8 cellular contexts compared by ENCODE assay signal in the genomic region with DNA sequence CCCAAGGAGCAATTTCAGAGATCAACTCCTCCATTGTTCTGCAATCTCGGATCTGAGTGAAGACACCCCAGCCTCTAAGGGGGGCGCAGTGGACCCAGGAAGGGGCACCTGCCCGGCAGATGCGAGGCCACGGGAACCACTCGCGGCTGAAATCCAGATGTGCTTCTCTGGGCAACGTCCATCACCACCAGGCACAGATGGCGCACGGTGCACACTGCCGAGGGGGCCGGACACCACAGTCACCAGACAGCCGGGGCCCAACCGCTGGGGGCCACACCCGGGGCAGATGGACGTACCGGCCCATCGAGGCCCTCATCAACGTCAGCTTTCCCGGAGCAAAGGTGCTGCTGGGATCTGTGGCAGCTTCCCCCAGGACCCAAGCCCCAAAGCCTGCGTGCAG. TPM values are rescaled to one million over a fixed set of nuclear protein-coding genes. Genes with fewer than 3 reads are reported as not detected.
"Had no signal": no experiment of that assay in that cellular context is flagged by ENCODE, and none has a peak within 500 bp of the region (broad histone marks: within the 10 kb centered on the region; RNA-seq: fewer than 3 reads in every experiment).

No MANE protein-coding gene starts in this region.

- H2AFZ ChIP-seq: GM23248 had no signal

- DNase-seq: GM23248, GOT3, H9, HCEC 1CT, IMR-90, KG1 had no signal

- H3K4me3 ChIP-seq: GM23248, K562 had no signal

- H3K27ac ChIP-seq: GM23248 had no signal

- H3K9ac ChIP-seq: GM23248 had no signal

RNA-seq across cellular contexts. Expression of gene ADGRA1, which starts 16.9 kb away (rescaled TPM):
- total RNA-seq: GM23248, HT-29, IMR-90, K562 had no signal
- polyA plus RNA-seq: GM23248, IMR-90, K562 had no signal
